ENCODE assay signal across 11 cellular contexts in genomic region chr21:36698160-36699025, GRCh38. TPM values are rescaled to one million over a fixed set of nuclear protein-coding genes. Genes with fewer than 3 reads are reported as not detected.
DNase-seq lines count a peak whose midpoint lies in the region; ATAC-seq and TF ChIP-seq lines count a peak whose summit lies in the region.
"Had no signal": no experiment of that assay in that cellular context is flagged by ENCODE, and none has a peak within 500 bp of the region (broad histone marks: within the 10 kb centered on the region; RNA-seq: fewer than 3 reads in every experiment).

No MANE protein-coding gene starts in this region.

- H3K27ac ChIP-seq in SK-N-SH (ENCODE audit: low read depth in 2 of 2, low read length in 1 of 2) (no peak overlapping the region), SJSA1 (no peak overlapping the region), iPS-20b (ENCODE audit: low read length) (no peak overlapping the region), testis (no peak overlapping the region)

- peak; percentile 40 for DNase-seq in SK-N-SH
- peak in 1 of 2 experiments; percentile 55 for DNase-seq in SJSA1 (ENCODE audit: low read depth in 1 of 2, low spot score in 2 of 2)
- DNase-seq in testis: no peak
- no peak for DNase-seq in Ammon's horn (ENCODE audit: low spot score)
- no peak for DNase-seq in sciatic nerve (ENCODE audit: low spot score)
- DNase-seq: CD4-positive, alpha-beta T cell; cortex of kidney; stimulated activated CD4-positive, alpha-beta T cell treated with anti-CD3 and anti-CD28 coated beads, Interleukin-1b, Interleukin-23, amount 100 ng/mL, for 48 hours had no signal

- ATAC-seq in SK-N-SH treated with all-trans-retinoic acid at 6 μM for 48 hours (no peak), HG02884 (IDR thresholded peaks at IDR 0.05; ENCODE audit: unreplicated experiment) (no peak), sciatic nerve (no peak)

- no peak for TF ChIP-seq CTCF in SK-N-SH (IDR thresholded peaks at IDR 0.05)
- TF ChIP-seq CTCF in testis (IDR thresholded peaks at IDR 0.05): no peak

- 20% methylated on average over 6 of the region's 80 CpGs for WGBS in SK-N-SH (ENCODE audit: low lambda C conversion rate)
- 3% methylated on average over 30 to 52 of the region's 80 CpGs for WGBS in testis, 2 donors

- no peaks in the 10 kb centered on the region for H3F3A ChIP-seq in SK-N-SH (replicated peaks; ENCODE audit: insufficient read depth)

- TF ChIP-seq EP300 in SK-N-SH (IDR thresholded peaks at IDR 0.05; ENCODE audit: borderline replicate concordance in 1 of 2, low read depth in 1 of 2, low read length in 1 of 2): no peak

- intact Hi-C loops in testis (cut with DNase I; ENCODE audit: low total_unique reads): no loop called here
- intact Hi-C loops in sciatic nerve (cut with DNase I): no loop called here

- no peak overlapping the region for H3K9ac ChIP-seq in SK-N-SH
- no peak overlapping the region for H3K9ac ChIP-seq in iPS-20b (ENCODE audit: low read depth, low read length)

- CTCF ChIA-PET in SK-N-SH (lab: Yijun Ruan, JAX): no interaction called here

- H3K4me3 ChIP-seq in SK-N-SH (ENCODE audit: low read depth in 2 of 2, low read length in 1 of 2): no peak overlapping the region
- H3K4me3 ChIP-seq in SJSA1: peak overlapping the region; percentile 47
- H3K4me3 ChIP-seq in iPS-20b (ENCODE audit: low read length): peak overlapping the region; percentile 50; the same call in 1 of the 2 replicates
- peak overlapping the region; percentile 21 to 32 for H3K4me3 ChIP-seq in testis

- POLR2A ChIA-PET in SK-N-SH (lab: Yijun Ruan, JAX): no interaction called here

- TF ChIP-seq RAD21 in SK-N-SH (IDR thresholded peaks at IDR 0.05; ENCODE audit: low read length): no peak

- peaks cover 98% of the 10 kb centered on the region for H3K27me3 ChIP-seq in SK-N-SH (ENCODE audit: insufficient read depth)
- peaks cover 60% of the 10 kb centered on the region for H3K27me3 ChIP-seq in SJSA1 (replicated peaks)
- peaks cover 99% of the 10 kb centered on the region for H3K27me3 ChIP-seq in iPS-20b (ENCODE audit: insufficient read depth, low read length)
- H3K27me3 ChIP-seq in testis: no peaks in the 10 kb centered on the region

- TF ChIP-seq POLR2A in testis (IDR thresholded peaks at IDR 0.05): no peak

- peak overlapping the region; percentile 24; the same call in 1 of the 2 replicates for H3K4me2 ChIP-seq in SK-N-SH

- peaks cover 23% of the 10 kb centered on the region; the same call in 1 of the 2 replicates for H4K20me1 ChIP-seq in SK-N-SH (ENCODE audit: insufficient read depth)

- no peaks in the 10 kb centered on the region for H3K79me2 ChIP-seq in SK-N-SH (ENCODE audit: insufficient read depth)

- H3K36me3 ChIP-seq in SK-N-SH (replicated peaks in 1 of 2; ENCODE audit: control insufficient read depth in 1 of 2, insufficient read depth in 2 of 2, low read length in 1 of 2) (no peaks in the 10 kb centered on the region), SJSA1 (no peaks in the 10 kb centered on the region; the same call in 1 of the 2 replicates), iPS-20b (ENCODE audit: insufficient read depth, low read depth, low read length) (no peaks in the 10 kb centered on the region), testis (ENCODE audit: low read depth, missing control alignments) (no peaks in the 10 kb centered on the region)

- no peaks in the 10 kb centered on the region for H3K9me2 ChIP-seq in SK-N-SH

- no peak overlapping the region for H2AFZ ChIP-seq in SK-N-SH (ENCODE audit: low read depth)

- peaks cover 0 to 6% of the 10 kb centered on the region in 2 experiments; a peak in 2 of 4 replicates for H3K4me1 ChIP-seq in SK-N-SH (ENCODE audit: control insufficient read depth in 1 of 2, insufficient read depth in 2 of 2, low read depth in 1 of 2, low read length in 1 of 2)
- H3K4me1 ChIP-seq in SJSA1 (replicated peaks): peaks cover 17% of the 10 kb centered on the region
- peaks cover 10% of the 10 kb centered on the region for H3K4me1 ChIP-seq in iPS-20b (ENCODE audit: insufficient read depth, low read length)
- peaks cover 10% of the 10 kb centered on the region for H3K4me1 ChIP-seq in testis

- H3K9me3 ChIP-seq in SK-N-SH (no peaks in the 10 kb centered on the region), SJSA1 (replicated peaks) (peaks cover 9% of the 10 kb centered on the region), iPS-20b (ENCODE audit: insufficient read depth, low read depth, low read length) (peaks cover 10% of the 10 kb centered on the region; the same call in 1 of the 2 replicates), testis (no peaks in the 10 kb centered on the region)

TF ChIP-seq in SK-N-SH, 30 proteins besides CTCF, POLR2A, EP300 and RAD21:
- no peak for TF ChIP-seq MEF2A (IDR thresholded peaks at IDR 0.05; ENCODE audit: borderline replicate concordance, low read depth)

TF ChIP-seq in SK-N-SH treated with all-trans-retinoic acid at 6 μM for 48 hours, 23 proteins besides CTCF, POLR2A, EP300 and RAD21:
- TF ChIP-seq PATZ1 (CRISPR knock-in tag; IDR thresholded peaks at IDR 0.05; ENCODE audit: borderline replicate concordance): no peak
- TF ChIP-seq ESRRG (CRISPR knock-in tag; IDR thresholded peaks at IDR 0.05): no peak
- TF ChIP-seq TSHZ2 (CRISPR knock-in tag; IDR thresholded peaks at IDR 0.05): no peak
- no peak for TF ChIP-seq BACH2 (CRISPR knock-in tag; IDR thresholded peaks at IDR 0.05; ENCODE audit: borderline replicate concordance)
TF ChIP-seq in SK-N-SH treated with all-trans-retinoic acid at 6 μM for 48 hours: peak in this region for 0.

RNA-seq across cellular contexts. Expression of gene SIM2, which starts 0.5 kb away (rescaled TPM):
- not detected in 2 replicates for polyA plus RNA-seq in SK-N-SH (2012; rRNA removed)
- not detected in 2 replicates for polyA plus RNA-seq in SK-N-SH (2012; cell fraction: cytosol; rRNA removed)
- polyA plus RNA-seq in SK-N-SH (2012; cell fraction: nucleus; rRNA removed): not detected in 2 replicates
- total RNA-seq in SJSA1 (2014; rRNA removed; shearing (Covaris generic)): 0.11 and 0.16 TPM in 2 replicates
- under 1 TPM; 0.19 to 0.71 TPM for total RNA-seq in testis
- 0.90 TPM for polyA plus RNA-seq in testis (ENCODE audit: insufficient read depth, low read depth, low replicate concordance)
- not detected for total RNA-seq in sciatic nerve
- total RNA-seq: CD4-positive, alpha-beta T cell had no signal

Comparison
In these comparisons a context has a peak if more than half of its experiments do, and no peak if none do; other contexts are left out.
1. H3K4me3 ChIP-seq: peak in SJSA1 (single experiment), iPS-20b (single experiment) and testis (2 of 2); none in SK-N-SH (0 of 2).